Comparison of ENCODE assay signal across 1 cellular context in the genomic region with DNA sequence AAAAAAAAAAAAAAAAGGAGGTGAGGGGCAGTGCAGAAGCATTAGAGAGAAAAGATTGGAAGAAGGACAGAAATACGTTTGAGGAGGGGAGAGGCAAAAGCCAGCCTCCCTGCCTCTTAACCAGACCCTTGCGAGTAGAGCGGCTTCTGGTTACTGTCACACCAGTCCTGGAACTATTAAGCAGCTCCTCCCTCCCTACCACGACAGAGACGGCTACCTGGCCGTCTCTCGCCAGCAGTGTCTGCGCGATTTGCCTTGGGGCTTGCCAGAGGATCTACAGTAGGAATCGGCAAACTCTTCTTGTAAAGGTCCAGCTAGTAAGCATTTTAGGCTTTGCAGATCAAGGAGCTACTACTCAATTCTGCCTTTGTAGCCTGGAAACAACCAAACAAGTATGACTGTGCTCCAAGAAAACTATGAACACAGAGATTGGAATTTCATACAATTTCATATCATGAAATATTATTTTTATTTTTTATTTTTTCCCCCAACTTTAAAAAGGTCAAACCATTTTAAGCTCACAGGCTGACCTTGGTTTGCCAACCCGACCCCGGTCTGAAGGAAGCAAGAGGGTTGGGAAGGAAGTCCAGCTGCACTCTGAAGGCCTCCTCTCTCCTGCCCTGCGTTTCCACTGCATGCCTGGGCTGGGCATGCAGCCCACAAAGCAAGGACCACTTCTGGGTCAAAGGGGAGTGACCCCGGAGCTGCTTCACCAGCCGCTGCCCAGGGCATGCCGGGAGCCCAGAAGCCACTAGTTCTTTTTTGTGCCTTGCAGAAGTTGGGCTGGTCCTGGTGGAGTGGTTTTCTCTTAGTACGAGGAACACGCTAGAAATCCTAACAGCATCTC.
TF ChIP-seq lines count a peak whose summit lies in the region.

No MANE protein-coding gene starts in this region.

TF ChIP-seq in H1, 55 proteins besides CTCF, POLR2A, EP300 and RAD21 (continued from another document):
- TF ChIP-seq CHD1 (IDR thresholded peaks at IDR 0.05; ENCODE audit: low read depth, low read length) (no peak), HDAC6 (IDR thresholded peaks at IDR 0.05; ENCODE audit: low read depth, low read length) (no peak), E2F6 (IDR thresholded peaks at IDR 0.05) (no peak), SP4 (IDR thresholded peaks at IDR 0.05; ENCODE audit: low read length) (no peak), TAF1 (IDR thresholded peaks at IDR 0.05; ENCODE audit: low read depth, low read length) (no peak), CHD7 (IDR thresholded peaks at IDR 0.05; ENCODE audit: insufficient replicate concordance, low read length) (no peak), SRF (IDR thresholded peaks at IDR 0.05; ENCODE audit: low read depth, low read length) (no peak), RXRA (IDR thresholded peaks at IDR 0.05; ENCODE audit: insufficient read depth, low read depth, low read length) (no peak), SIN3A (conservative IDR thresholded peaks at IDR 0.05 in 1 of 2, IDR thresholded peaks at IDR 0.05 in 1 of 2; ENCODE audit: low read depth in 1 of 2, low read length in 2 of 2) (no peak)
